In genomic region chr4:67520141-67520540, GRCh38 we compare ENCODE assay signal across 21 cellular contexts. TPM values are rescaled to one million over a fixed set of nuclear protein-coding genes. Genes with fewer than 3 reads are reported as not detected.
DNase-seq lines count a peak whose midpoint lies in the region; ATAC-seq and TF ChIP-seq lines count a peak whose summit lies in the region.
"Had no signal": no experiment of that assay in that cellular context is flagged by ENCODE, and none has a peak within 500 bp of the region (broad histone marks: within the 10 kb centered on the region; RNA-seq: fewer than 3 reads in every experiment).

No MANE protein-coding gene starts in this region.

- peaks cover 0 to 13% (median 2%) of the 10 kb centered on the region in 4 donors for H3K4me1 ChIP-seq in upper lobe of left lung
- H3K4me1 ChIP-seq: BE2C had no signal

- peaks cover 18 to 41% of the 10 kb centered on the region in 2 donors for H3K36me3 Mint-ChIP-seq in activated T-cell treated with anti-CD3 and anti-CD28 coated beads, Interleukin-2, amount 50 U/mL, for 72 hours (ENCODE audit: insufficient read depth in 2 of 2)
- H3K36me3 Mint-ChIP-seq in activated T-helper 17 cell treated with anti-CD3 and anti-CD28 coated beads, Interleukin-2, amount 50 U/mL, for 72 hours (ENCODE audit: low read depth): peaks cover 85% of the 10 kb centered on the region
- H3K36me3 Mint-ChIP-seq in nephron progenitor cell (ENCODE audit: low read depth): peaks cover 50% of the 10 kb centered on the region

- TF ChIP-seq EP300 in upper lobe of left lung (IDR thresholded peaks at IDR 0.05): no peak

- no peak for DNase-seq in activated T-cell treated with anti-CD3 and anti-CD28 coated beads, Interleukin-2, amount 50 U/mL, for 72 hours
- DNase-seq in activated T-cell treated with anti-CD3 and anti-CD28 coated beads for 4 hours (no peak), ELF-1 (ENCODE audit: low read depth, low spot score) (peak; percentile 5), nephron progenitor cell (no peak), upper lobe of left lung (no peak), NCI-H345 (lab: John Stamatoyannopoulos, UW) (no peak)
- DNase-seq: BE2C, EL, GOT3, Kasumi-1, NCI-H1417, NCI-H1694 treated with DMSO at 0.1 percent for 48 hours, NCI-H2081 treated with DMSO at 0.1 percent for 48 hours, NCI-H446 treated with DMSO at 0.1 percent for 48 hours, NCI-H526 treated with DMSO at 0.1 percent for 48 hours, OCI-M1 had no signal

- no peak overlapping the region for H3K27ac ChIP-seq in upper lobe of left lung

- H3K4me1 Mint-ChIP-seq in activated T-cell treated with anti-CD3 and anti-CD28 coated beads, Interleukin-2, amount 50 U/mL, for 72 hours (ENCODE audit: low read depth): peaks cover 55% of the 10 kb centered on the region
- H3K4me1 Mint-ChIP-seq in activated T-helper 17 cell treated with anti-CD3 and anti-CD28 coated beads, Interleukin-2, amount 50 U/mL, for 72 hours: peaks cover 39% of the 10 kb centered on the region
- no peaks in the 10 kb centered on the region for H3K4me1 Mint-ChIP-seq in nephron progenitor cell

- TF ChIP-seq POLR2A in upper lobe of left lung (IDR thresholded peaks at IDR 0.05): no peak

- H3K4me3 Mint-ChIP-seq in activated T-cell treated with anti-CD3 and anti-CD28 coated beads, Interleukin-2, amount 50 U/mL, for 72 hours: no peak overlapping the region
- H3K4me3 Mint-ChIP-seq in activated T-helper 17 cell treated with anti-CD3 and anti-CD28 coated beads, Interleukin-2, amount 50 U/mL, for 72 hours: peak overlapping the region; percentile 19
- H3K4me3 Mint-ChIP-seq in nephron progenitor cell: no peak overlapping the region

- H3K27me3 Mint-ChIP-seq in activated T-cell treated with anti-CD3 and anti-CD28 coated beads, Interleukin-2, amount 50 U/mL, for 72 hours (ENCODE audit: low read depth): no peaks in the 10 kb centered on the region
- H3K27me3 Mint-ChIP-seq in activated T-helper 17 cell treated with anti-CD3 and anti-CD28 coated beads, Interleukin-2, amount 50 U/mL, for 72 hours: no peaks in the 10 kb centered on the region
- no peaks in the 10 kb centered on the region for H3K27me3 Mint-ChIP-seq in nephron progenitor cell (ENCODE audit: low read depth, poor library complexity)

- 94 to 99% methylated on average over 2 to 5 of the region's 5 CpGs for WGBS in upper lobe of left lung, 2 donors

- no peak overlapping the region for H3K4me3 ChIP-seq in upper lobe of left lung

- H3K27ac Mint-ChIP-seq in activated T-cell treated with anti-CD3 and anti-CD28 coated beads, Interleukin-2, amount 50 U/mL, for 72 hours: peak overlapping the region; percentile 62
- peak overlapping the region; percentile 65 for H3K27ac Mint-ChIP-seq in activated T-helper 17 cell treated with anti-CD3 and anti-CD28 coated beads, Interleukin-2, amount 50 U/mL, for 72 hours
- H3K27ac Mint-ChIP-seq in nephron progenitor cell: peak overlapping the region; percentile 36

- no peaks in the 10 kb centered on the region for H3K27me3 ChIP-seq in upper lobe of left lung
- H3K27me3 ChIP-seq: BE2C had no signal

- no peaks in the 10 kb centered on the region for H3K9me3 ChIP-seq in upper lobe of left lung
- H3K9me3 ChIP-seq: BE2C had no signal

- no peak for TF ChIP-seq CTCF in nephron progenitor cell (IDR thresholded peaks at IDR 0.05)
- TF ChIP-seq CTCF in upper lobe of left lung (IDR thresholded peaks at IDR 0.05): no peak

- H3K9me3 Mint-ChIP-seq in activated T-cell treated with anti-CD3 and anti-CD28 coated beads, Interleukin-2, amount 50 U/mL, for 72 hours: peaks cover 0 to 5% of the 10 kb centered on the region in 2 donors
- H3K9me3 Mint-ChIP-seq in activated T-helper 17 cell treated with anti-CD3 and anti-CD28 coated beads, Interleukin-2, amount 50 U/mL, for 72 hours: no peaks in the 10 kb centered on the region
- H3K9me3 Mint-ChIP-seq in nephron progenitor cell: peaks cover 6% of the 10 kb centered on the region

- no peak for ATAC-seq in activated T-cell treated with anti-CD3 and anti-CD28 coated beads, Interleukin-2, amount 50 U/mL, for 72 hours (replicated peaks in 1 of 2)
- no peak for ATAC-seq in activated T-helper 17 cell treated with anti-CD3 and anti-CD28 coated beads, Interleukin-2, amount 50 U/mL, for 72 hours (replicated peaks)
- ATAC-seq in HG03196 (IDR thresholded peaks at IDR 0.05; ENCODE audit: unreplicated experiment): no peak
- no peak for ATAC-seq in upper lobe of left lung (ENCODE audit: low FRiP score in 2 of 2)
- ATAC-seq: HCT116 had no signal

- H3K36me3 ChIP-seq in upper lobe of left lung: peaks cover 3 to 29% (median 7%) of the 10 kb centered on the region in 4 donors

RNA-seq across cellular contexts. Expression of gene CENPC, which starts 25.2 kb away (rescaled TPM):
- total RNA-seq in activated T-cell treated with anti-CD3 and anti-CD28 coated beads, Interleukin-2, amount 50 U/mL, for 72 hours: 10 to 100 TPM; 42.8 to 44.7 TPM
- total RNA-seq in activated T-helper 17 cell treated with anti-CD3 and anti-CD28 coated beads, Interleukin-2, amount 50 U/mL, for 72 hours: 10 to 100 TPM; 30.9 to 64.9 TPM
- total RNA-seq in upper lobe of left lung: 10 to 100 TPM; 13.6 to 75.4 (median 18.5) TPM

RNA-seq across cellular contexts. Expression of gene STAP1, which starts 38.4 kb away (rescaled TPM):
- 10 to 100 TPM in 1 of 2 donors, 1 to 10 TPM in 1; 9.6 to 22.0 TPM for total RNA-seq in activated T-cell treated with anti-CD3 and anti-CD28 coated beads, Interleukin-2, amount 50 U/mL, for 72 hours
- total RNA-seq in activated T-helper 17 cell treated with anti-CD3 and anti-CD28 coated beads, Interleukin-2, amount 50 U/mL, for 72 hours: 1 to 10 TPM; 2.6 to 2.7 TPM
- total RNA-seq in upper lobe of left lung: 1 to 10 TPM in 3 of 6 donors, under 1 TPM in 1, not detected in 2; 0.89 to 2.7 (median 1.7) TPM
- total RNA-seq: A673, MCF 10A had no signal
